In genomic region chrX:154502098-154502497, GRCh38 we compare ENCODE assay signal across 1 cellular context.
TF ChIP-seq lines count a peak whose summit lies in the region.

No MANE protein-coding gene starts in this region.

TF ChIP-seq in K562, 482 proteins besides CTCF, POLR2A, EP300 and RAD21:
- TF ChIP-seq PTTG1 (tag; IDR thresholded peaks at IDR 0.05; ENCODE audit: low read depth) (peak; percentile 62; the same call in 1 of the 2 replicates), ZNF740 (CRISPR knock-in tag; IDR thresholded peaks at IDR 0.05) (no peak), ZNF740 (tag; IDR thresholded peaks at IDR 0.05) (0 out of 4 replicates have a peak, but pooled peaks of 1 of the 2 experiments have one; percentile 34), SMAD4 (CRISPR knock-in tag; conservative IDR thresholded peaks at IDR 0.05) (peak; percentile 56), TOE1 (IDR thresholded peaks at IDR 0.05; ENCODE audit: borderline replicate concordance) (no peak), TOE1 (CRISPR knock-in tag; IDR thresholded peaks at IDR 0.05; ENCODE audit: borderline replicate concordance, low read depth) (no peak), SRSF7 (optimal IDR thresholded peaks at IDR 0.05; ENCODE audit: low read depth, low read length) (no peak), CREB3 (tag; conservative IDR thresholded peaks at IDR 0.05; ENCODE audit: low read depth) (peak; percentile 79; the same call in 1 of the 2 replicates), DMBX1 (CRISPR knock-in tag; IDR thresholded peaks at IDR 0.05; ENCODE audit: borderline replicate concordance) (0 out of 2 replicates have a peak, but pooled peaks have one; percentile 35), NR4A1 (CRISPR knock-in tag; IDR thresholded peaks at IDR 0.05) (no peak), NR4A1 (tag; IDR thresholded peaks at IDR 0.05) (peak; percentile 62; the same call in 1 of the 2 replicates), PTRF (tag; IDR thresholded peaks at IDR 0.05) (peak; percentile 84), RBM39 (optimal IDR thresholded peaks at IDR 0.05; ENCODE audit: low read depth, low read length) (no peak), GTF2F1 (IDR thresholded peaks at IDR 0.05; ENCODE audit: low read depth, low read length) (no peak), HDAC1 (IDR thresholded peaks at IDR 0.05) (no peak), HDAC2 (IDR thresholded peaks at IDR 0.05) (no peak), MBD2 (IDR thresholded peaks at IDR 0.05; ENCODE audit: borderline replicate concordance, low read depth) (no peak), KLF13 (tag; IDR thresholded peaks at IDR 0.05; ENCODE audit: borderline replicate concordance, low read depth) (no peak), ADNP (tag; IDR thresholded peaks at IDR 0.05) (0 out of 2 replicates have a peak, but pooled peaks have one; percentile 21), MTA2 (IDR thresholded peaks at IDR 0.05; ENCODE audit: low read depth) (no peak), STAG1 (CRISPR knock-in tag; IDR thresholded peaks at IDR 0.05; ENCODE audit: borderline replicate concordance) (no peak), ARID3B (CRISPR knock-in tag; IDR thresholded peaks at IDR 0.05; ENCODE audit: borderline replicate concordance) (no peak)
- TF ChIP-seq, protein P1, sequence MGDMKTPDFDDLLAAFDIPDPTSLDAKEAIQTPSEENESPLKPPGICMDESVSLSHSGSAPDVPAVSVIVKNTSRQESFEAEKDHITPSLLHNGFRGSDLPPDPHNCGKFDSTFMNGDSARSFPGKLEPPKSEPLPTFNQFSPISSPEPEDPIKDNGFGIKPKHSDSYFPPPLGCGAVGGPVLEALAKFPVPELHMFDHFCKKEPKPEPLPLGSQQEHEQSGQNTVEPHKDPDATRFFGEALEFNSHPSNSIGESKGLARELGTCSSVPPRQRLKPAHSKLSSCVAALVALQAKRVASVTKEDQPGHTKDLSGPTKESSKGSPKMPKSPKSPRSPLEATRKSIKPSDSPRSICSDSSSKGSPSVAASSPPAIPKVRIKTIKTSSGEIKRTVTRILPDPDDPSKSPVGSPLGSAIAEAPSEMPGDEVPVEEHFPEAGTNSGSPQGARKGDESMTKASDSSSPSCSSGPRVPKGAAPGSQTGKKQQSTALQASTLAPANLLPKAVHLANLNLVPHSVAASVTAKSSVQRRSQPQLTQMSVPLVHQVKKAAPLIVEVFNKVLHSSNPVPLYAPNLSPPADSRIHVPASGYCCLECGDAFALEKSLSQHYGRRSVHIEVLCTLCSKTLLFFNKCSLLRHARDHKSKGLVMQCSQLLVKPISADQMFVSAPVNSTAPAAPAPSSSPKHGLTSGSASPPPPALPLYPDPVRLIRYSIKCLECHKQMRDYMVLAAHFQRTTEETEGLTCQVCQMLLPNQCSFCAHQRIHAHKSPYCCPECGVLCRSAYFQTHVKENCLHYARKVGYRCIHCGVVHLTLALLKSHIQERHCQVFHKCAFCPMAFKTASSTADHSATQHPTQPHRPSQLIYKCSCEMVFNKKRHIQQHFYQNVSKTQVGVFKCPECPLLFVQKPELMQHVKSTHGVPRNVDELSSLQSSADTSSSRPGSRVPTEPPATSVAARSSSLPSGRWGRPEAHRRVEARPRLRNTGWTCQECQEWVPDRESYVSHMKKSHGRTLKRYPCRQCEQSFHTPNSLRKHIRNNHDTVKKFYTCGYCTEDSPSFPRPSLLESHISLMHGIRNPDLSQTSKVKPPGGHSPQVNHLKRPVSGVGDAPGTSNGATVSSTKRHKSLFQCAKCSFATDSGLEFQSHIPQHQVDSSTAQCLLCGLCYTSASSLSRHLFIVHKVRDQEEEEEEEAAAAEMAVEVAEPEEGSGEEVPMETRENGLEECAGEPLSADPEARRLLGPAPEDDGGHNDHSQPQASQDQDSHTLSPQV (IDR thresholded peaks at IDR 0.05), result peak; percentile 79
- TF ChIP-seq, protein P2, sequence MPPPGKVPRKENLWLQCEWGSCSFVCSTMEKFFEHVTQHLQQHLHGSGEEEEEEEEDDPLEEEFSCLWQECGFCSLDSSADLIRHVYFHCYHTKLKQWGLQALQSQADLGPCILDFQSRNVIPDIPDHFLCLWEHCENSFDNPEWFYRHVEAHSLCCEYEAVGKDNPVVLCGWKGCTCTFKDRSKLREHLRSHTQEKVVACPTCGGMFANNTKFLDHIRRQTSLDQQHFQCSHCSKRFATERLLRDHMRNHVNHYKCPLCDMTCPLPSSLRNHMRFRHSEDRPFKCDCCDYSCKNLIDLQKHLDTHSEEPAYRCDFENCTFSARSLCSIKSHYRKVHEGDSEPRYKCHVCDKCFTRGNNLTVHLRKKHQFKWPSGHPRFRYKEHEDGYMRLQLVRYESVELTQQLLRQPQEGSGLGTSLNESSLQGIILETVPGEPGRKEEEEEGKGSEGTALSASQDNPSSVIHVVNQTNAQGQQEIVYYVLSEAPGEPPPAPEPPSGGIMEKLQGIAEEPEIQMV (tag; conservative IDR thresholded peaks at IDR 0.05; ENCODE audit: low read depth), result peak; percentile 40; the same call in 1 of the 2 replicates
